29 cellular contexts compared by ENCODE assay signal in the genomic region with DNA sequence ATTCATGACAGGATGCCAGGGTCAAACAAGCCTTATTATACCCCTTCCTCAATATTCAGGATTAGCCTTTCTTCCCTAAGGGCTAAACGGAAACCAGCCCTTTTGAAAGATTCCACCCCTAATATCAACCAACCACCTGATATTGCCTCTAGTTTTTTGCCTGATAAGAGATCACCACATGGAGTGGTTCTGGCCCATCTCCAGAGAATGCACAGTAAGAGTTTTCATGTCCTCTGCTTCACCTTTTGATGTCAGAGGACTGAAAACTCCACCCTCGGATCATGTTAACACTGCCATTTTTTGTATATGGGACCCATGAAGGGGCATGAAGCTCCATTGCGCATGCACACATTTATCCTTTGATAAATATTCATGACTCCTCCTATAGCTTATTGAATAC. TPM values are rescaled to one million over a fixed set of nuclear protein-coding genes. Genes with fewer than 3 reads are reported as not detected.
DNase-seq lines count a peak whose midpoint lies in the region; ATAC-seq and TF ChIP-seq lines count a peak whose summit lies in the region.
"Had no signal": no experiment of that assay in that cellular context is flagged by ENCODE, and none has a peak within 500 bp of the region (broad histone marks: within the 10 kb centered on the region; RNA-seq: fewer than 3 reads in every experiment).

No MANE protein-coding gene starts in this region.

- H3K18ac ChIP-seq in neuronal stem cell (ENCODE audit: low read length), result no peak overlapping the region

- H4K8ac ChIP-seq in neuronal stem cell (ENCODE audit: low read depth, low read length), result no peak overlapping the region

- H3K79me1 ChIP-seq in neuronal stem cell (ENCODE audit: low read depth, low read length), result no peaks in the 10 kb centered on the region

- H2BK12ac ChIP-seq in neuronal stem cell (ENCODE audit: low read length), result no peak overlapping the region

- H3K4ac ChIP-seq in neuronal stem cell (ENCODE audit: low read length), result peak overlapping the region; percentile 30

- H3K14ac ChIP-seq in neuronal stem cell (ENCODE audit: low read length), result no peak overlapping the region

- CTCF ChIA-PET in activated B cell treated with CpG ODN at 0.5 μM for 24 hours (lab: Charles Lee), result interaction anchor here (1.0 to 2.7 kb wide), 2 partner anchors 61 to 231 kb away, joined by 3 to 15 read pairs; no protein-coding TSS in a partner anchor

- H3K4me1 Mint-ChIP-seq in activated B cell treated with CpG ODN at 0.5 μM for 24 hours, result peaks cover 84% of the 10 kb centered on the region

- H4K20me1 ChIP-seq in Loucy (ENCODE audit: insufficient read depth, low read length, poor library complexity, severe bottlenecking), result no peaks in the 10 kb centered on the region

- no peak overlapping the region for H3K4me3 Mint-ChIP-seq in activated B cell treated with CpG ODN at 0.5 μM for 24 hours
- H3K4me3 Mint-ChIP-seq: activated CD4-positive, alpha-beta memory T cell treated with anti-CD3 and anti-CD28 coated beads, Interleukin-2, amount 10 ng/mL, durations not matched to agents 7 days and 5 days; endodermal cell; natural killer cell treated with Interleukin-12 subunit alpha and Interleukin-12 subunit beta and Interleukin-15 and Interleukin-18, amount 100 ng/mL, for 72 hours had no signal

- no peaks in the 10 kb centered on the region for H3K9me3 Mint-ChIP-seq in activated B cell treated with CpG ODN at 0.5 μM for 24 hours
- H3K9me3 Mint-ChIP-seq: activated CD4-positive, alpha-beta memory T cell treated with anti-CD3 and anti-CD28 coated beads, Interleukin-2, amount 10 ng/mL, durations not matched to agents 7 days and 5 days; brain; CD8-positive, alpha-beta memory T cell; endodermal cell; natural killer cell treated with Interleukin-12 subunit alpha and Interleukin-12 subunit beta and Interleukin-15 and Interleukin-18, amount 100 ng/mL, for 72 hours had no signal

- intact Hi-C loops in activated B cell treated with CpG ODN at 0.5 μM for 24 hours (cut with micrococcal nuclease), result no loop called here

- peak; percentile 47 for DNase-seq in DMS 273 (lab: John Stamatoyannopoulos, UW; ENCODE audit: unreplicated experiment)
- no peak for DNase-seq in DMS 273 treated with DMSO at 0.1 percent for 48 hours (lab: John Stamatoyannopoulos, UW)
- DNase-seq in activated B cell treated with CpG ODN at 0.5 μM for 24 hours, result no peak
- no peak for DNase-seq in neuronal stem cell (ENCODE audit: low spot score)
- DNase-seq in GM13976 (ENCODE audit: low spot score), result no peak
- no peak for DNase-seq in NCI-H446 (lab: John Stamatoyannopoulos, UW)
- DNase-seq in GM10266 (ENCODE audit: extremely low spot score), result no peak
- DNase-seq: activated CD4-positive, alpha-beta memory T cell treated with anti-CD3 and anti-CD28 coated beads, Interleukin-2, amount 10 ng/mL, durations not matched to agents 7 days and 5 days; CD8-positive, alpha-beta memory T cell; endodermal cell; gastrocnemius medialis; GOT3; hippocampal formation; left lung; NCI-H774; ovary; PC-3; right cardiac atrium; Right ventricle myocardium superior; stimulated activated CD4-positive, alpha-beta T cell treated with anti-CD3 and anti-CD28 coated beads, Interleukin-12 subunit alpha, Interleukin-12 subunit beta, amount 100 ng/mL, for 4 hours; stomach; T-helper 9 cell had no signal

- no peaks in the 10 kb centered on the region for H3K9me3 ChIP-seq in Loucy (ENCODE audit: insufficient read depth, low read depth, low read length)
- no peaks in the 10 kb centered on the region for H3K9me3 ChIP-seq in neuronal stem cell (replicated peaks in 1 of 2; ENCODE audit: control insufficient read depth in 2 of 2, insufficient read depth in 1 of 2, low read depth in 1 of 2, low read length in 2 of 2)
- H3K9me3 ChIP-seq: gastrocnemius medialis, left lung, ovary, stomach, tibial nerve had no signal

- H3K36me3 ChIP-seq in Loucy (ENCODE audit: insufficient read depth, low read length) (no peaks in the 10 kb centered on the region), neuronal stem cell (replicated peaks in 1 of 2; ENCODE audit: control insufficient read depth in 2 of 2, insufficient read depth in 2 of 2, low read length in 2 of 2) (no peaks in the 10 kb centered on the region)
- H3K36me3 ChIP-seq: gastrocnemius medialis, left lung, ovary, stomach, tibial nerve had no signal

- H3K27me3 Mint-ChIP-seq in activated B cell treated with CpG ODN at 0.5 μM for 24 hours, result no peaks in the 10 kb centered on the region
- H3K27me3 Mint-ChIP-seq: activated CD4-positive, alpha-beta memory T cell treated with anti-CD3 and anti-CD28 coated beads, Interleukin-2, amount 10 ng/mL, durations not matched to agents 7 days and 5 days; brain; CD8-positive, alpha-beta memory T cell; natural killer cell treated with Interleukin-12 subunit alpha and Interleukin-12 subunit beta and Interleukin-15 and Interleukin-18, amount 100 ng/mL, for 72 hours had no signal

- POLR2A ChIA-PET in activated B cell treated with CpG ODN at 0.5 μM for 24 hours (lab: Charles Lee), result interaction anchor here (2.6 to 3.1 kb wide), 2 partner anchors 59 to 122 kb away, joined by 26 read pairs; partner anchors contain the start of gene ERAP1

- H2AFZ ChIP-seq in Loucy (ENCODE audit: low read length) (no peak overlapping the region), neuronal stem cell (ENCODE audit: low read length) (no peak overlapping the region)

- no peak overlapping the region for H4K91ac ChIP-seq in neuronal stem cell (ENCODE audit: low read depth, low read length, poor library complexity)

- peaks cover 10% of the 10 kb centered on the region for H3K36me3 Mint-ChIP-seq in activated B cell treated with CpG ODN at 0.5 μM for 24 hours (ENCODE audit: low read depth)
- H3K36me3 Mint-ChIP-seq: brain had no signal

- peak overlapping the region; percentile 63 for H3K27ac Mint-ChIP-seq in activated B cell treated with CpG ODN at 0.5 μM for 24 hours
- H3K27ac Mint-ChIP-seq: activated CD4-positive, alpha-beta memory T cell treated with anti-CD3 and anti-CD28 coated beads, Interleukin-2, amount 10 ng/mL, durations not matched to agents 7 days and 5 days; endodermal cell had no signal

- H3F3A ChIP-seq in Loucy (ENCODE audit: low read depth), result 0 out of 2 replicates have a peak, but pooled peaks cover under 1% of the 10 kb centered on the region

- peaks cover 45% of the 10 kb centered on the region for H3K79me2 ChIP-seq in Loucy (ENCODE audit: insufficient read depth, low read length)

- no peak for TF ChIP-seq CTCF in Loucy (conservative IDR thresholded peaks at IDR 0.05; ENCODE audit: low read length)
- no peak for TF ChIP-seq CTCF in activated B cell treated with CpG ODN at 0.5 μM for 24 hours (IDR thresholded peaks at IDR 0.05)
- TF ChIP-seq CTCF in GM13976 (IDR thresholded peaks at IDR 0.05; ENCODE audit: borderline replicate concordance, control extremely low read depth, extremely low read depth, insufficient read depth, missing control alignments), result no peak
- TF ChIP-seq CTCF in GM10266 (IDR thresholded peaks at IDR 0.05; ENCODE audit: control insufficient read depth, insufficient read depth, low read depth, missing control alignments), result no peak

- ATAC-seq in activated B cell treated with CpG ODN at 0.5 μM for 24 hours (ENCODE audit: low read depth), result no peak
- ATAC-seq: gastrocnemius medialis; left lung; natural killer cell treated with Interleukin-12 subunit alpha and Interleukin-12 subunit beta and Interleukin-15 and Interleukin-18, amount 100 ng/mL, for 72 hours; PC-3; right cardiac atrium had no signal

- in situ Hi-C loops in GM13976 (cut with MboI; ENCODE audit: low sequenced_read_pairs, unreplicated experiment), result no loop called here

- H2BK5ac ChIP-seq in neuronal stem cell (ENCODE audit: low read length), result no peak overlapping the region

- peak overlapping the region; percentile 48 for H3K4me3 ChIP-seq in Loucy (ENCODE audit: low read length, poor library complexity, severe bottlenecking)
- H3K4me3 ChIP-seq in neuronal stem cell (ENCODE audit: low read length in 2 of 2), result no peak overlapping the region
- H3K4me3 ChIP-seq: coronary artery, gastrocnemius medialis, left lung, ovary, stomach, tibial nerve had no signal

- H3K27ac ChIP-seq in neuronal stem cell (replicated peaks; ENCODE audit: low read length), result no peak overlapping the region
- H3K27ac ChIP-seq: 22Rv1, coronary artery, KMS-11, left lung, ovary, stomach, tibial nerve had no signal

- H3K23ac ChIP-seq in neuronal stem cell (ENCODE audit: low read depth, low read length, poor library complexity), result no peak overlapping the region

- H3K4me2 ChIP-seq in Loucy (ENCODE audit: low read depth, low read length, poor library complexity, severe bottlenecking), result peak overlapping the region; percentile 94
- H3K4me2 ChIP-seq in neuronal stem cell (ENCODE audit: insufficient read depth, low read length, poor library complexity, severe bottlenecking), result no peak overlapping the region
- H3K4me2 ChIP-seq: KMS-11 had no signal

- no CpG with 5 or more reads among the region's 3 CpGs for WGBS in neuronal stem cell (ENCODE audit: extremely low coverage in 2 of 2, insufficient read length in 2 of 2, insufficient replicate concordance in 1 of 2), 2 donors

- peaks cover 62% of the 10 kb centered on the region for H3K4me1 ChIP-seq in Loucy (ENCODE audit: insufficient read depth, low read length, poor library complexity, severe bottlenecking)
- H3K4me1 ChIP-seq in neuronal stem cell (ENCODE audit: control insufficient read depth in 2 of 2, insufficient read depth in 1 of 2, low read depth in 1 of 2, low read length in 2 of 2), result peaks cover 3 to 6% of the 10 kb centered on the region in 2 donors

- H3K27me3 ChIP-seq in Loucy (ENCODE audit: insufficient read depth, low read length, poor library complexity, severe bottlenecking), result no peaks in the 10 kb centered on the region
- H3K27me3 ChIP-seq in neuronal stem cell (ENCODE audit: control insufficient read depth in 3 of 3, insufficient read depth in 3 of 3, low read depth in 1 of 3, low read length in 3 of 3), result no peaks in the 10 kb centered on the region
- H3K27me3 ChIP-seq: gastrocnemius medialis, left lung, ovary, stomach, tibial nerve had no signal

- H2BK15ac ChIP-seq in neuronal stem cell (ENCODE audit: low read length), result no peak overlapping the region

- H2BK120ac ChIP-seq in neuronal stem cell (ENCODE audit: low read depth, low read length), result no peak overlapping the region

- no peak overlapping the region for H2AK5ac ChIP-seq in neuronal stem cell (ENCODE audit: low read depth, low read length)

- H3K9ac ChIP-seq in Loucy (ENCODE audit: low read depth, low read length, poor library complexity, severe bottlenecking) (peak overlapping the region; percentile 15), neuronal stem cell (ENCODE audit: low read depth, low read length, poor library complexity) (no peak overlapping the region)
- H3K9ac ChIP-seq: KMS-11 had no signal

- no peaks in the 10 kb centered on the region for H3K9me2 ChIP-seq in Loucy (replicated peaks; ENCODE audit: low read depth, low read length)

RNA-seq across cellular contexts. Expression of gene LNPEP, which starts 5.8 kb away (rescaled TPM):
- total RNA-seq in activated B cell treated with CpG ODN at 0.5 μM for 24 hours, result 88.8 and 96.5 TPM in 2 replicates
- 2.2 TPM for polyA plus RNA-seq in neuronal stem cell (2013, experiment 1 of 2)
- 2.7 TPM for polyA plus RNA-seq in neuronal stem cell (2013, experiment 2 of 2)

RNA-seq across cellular contexts. Expression of gene ERAP2, which starts 53.8 kb away (rescaled TPM):
- total RNA-seq in activated B cell treated with CpG ODN at 0.5 μM for 24 hours, result 63.1 and 80.9 TPM in 2 replicates
- not detected for polyA plus RNA-seq in neuronal stem cell (2013, experiment 1 of 2)
- not detected for polyA plus RNA-seq in neuronal stem cell (2013, experiment 2 of 2)
- total RNA-seq: endodermal cell had no signal
